38 cellular contexts compared by ENCODE assay signal in genomic region chr5:122781465-122781864, GRCh38.
"Had no signal": no experiment of that assay in that cellular context is flagged by ENCODE, and none has a peak within 500 bp of the region (broad histone marks: within the 10 kb centered on the region; RNA-seq: fewer than 3 reads in every experiment).

No MANE protein-coding gene starts in this region.

- ATAC-seq: activated CD8-positive, alpha-beta memory T cell treated with anti-CD3 and anti-CD28 coated beads, Interleukin-2, amount 10 ng/mL, durations not matched to agents 7 days and 5 days; activated T-cell treated with anti-CD3 and anti-CD28 coated beads, Interleukin-2, amount 50 U/mL, for 72 hours; activated T-helper 17 cell treated with anti-CD3 and anti-CD28 coated beads, Interleukin-2, amount 50 U/mL, for 72 hours; Panc1 had no signal

- H3K9me3 Mint-ChIP-seq: activated T-helper 17 cell treated with anti-CD3 and anti-CD28 coated beads, Interleukin-2, amount 50 U/mL, for 72 hours had no signal

- H3K9ac ChIP-seq: SK-N-SH had no signal

- FAIRE-seq: TTC549 had no signal

- H3K27me3 Mint-ChIP-seq: activated CD4-positive, alpha-beta memory T cell treated with anti-CD3 and anti-CD28 coated beads for 36 hours; activated CD8-positive, alpha-beta memory T cell treated with anti-CD3 and anti-CD28 coated beads, Interleukin-2, amount 10 ng/mL, durations not matched to agents 7 days and 5 days; activated naive CD8-positive, alpha-beta T cell treated with anti-CD3 and anti-CD28 coated beads for 36 hours; activated T-helper 17 cell treated with anti-CD3 and anti-CD28 coated beads, Interleukin-2, amount 50 U/mL, for 72 hours; central memory CD8-positive, alpha-beta T cell had no signal

- H3K27me3 ChIP-seq: ascending aorta, cardiac muscle cell, MG63, SJSA1 had no signal

- H3K4me3 ChIP-seq: ascending aorta, cardiac muscle cell, MG63, SJSA1 had no signal

- H3K36me3 ChIP-seq: ascending aorta, cardiac muscle cell, MG63, SJSA1 had no signal

- H3K27ac ChIP-seq: ascending aorta, cardiac muscle cell, SJSA1 had no signal

- H3K4me2 ChIP-seq: SK-N-SH had no signal

- DNase-seq: activated CD4-positive, alpha-beta memory T cell treated with anti-CD3 and anti-CD28 coated beads for 36 hours; activated CD4-positive, alpha-beta T cell treated with anti-CD3 and anti-CD28 coated beads for 4 hours; activated CD4-positive, alpha-beta T cell treated with anti-CD3 and anti-CD28 coated beads, Interleukin-2, amount 50 U/mL, for 1 hour; activated CD4-positive, CD25-positive, alpha-beta regulatory T cell treated with anti-CD3 and anti-CD28 coated beads, Interleukin-2, amount 50 U/mL, for 72 hours; activated CD8-positive, alpha-beta memory T cell treated with anti-CD3 and anti-CD28 coated beads for 24 hours; activated CD8-positive, alpha-beta memory T cell treated with anti-CD3 and anti-CD28 coated beads, Interleukin-2, amount 10 ng/mL, durations not matched to agents 7 days and 5 days; activated CD8-positive, alpha-beta memory T cell treated with anti-CD3 and anti-CD28 coated beads, Interleukin-2, amount 50 U/mL, for 48 hours; activated effector memory CD4-positive, alpha-beta T cell treated with anti-CD3 and anti-CD28 coated beads, Interleukin-2, amount 50 U/mL, for 16 hours; activated naive CD4-positive, alpha-beta T cell; activated naive CD4-positive, alpha-beta T cell treated with anti-CD3 and anti-CD28 coated beads, Interleukin-2, amount 50 U/mL, for 16 hours; activated naive CD8-positive, alpha-beta T cell treated with anti-CD3 and anti-CD28 coated beads for 36 hours; activated T-cell treated with anti-CD3 and anti-CD28 coated beads, Interleukin-2, amount 50 U/mL, for 72 hours; amniotic stem cell; Kasumi-1; MG63; NCI-H1048; NCI-H1105 treated with DMSO at 0.1 percent for 48 hours; NCI-H1436; NCI-H1694; NCI-H1930; NCI-H2081 treated with DMSO at 0.1 percent for 48 hours; NCI-H226; NCI-H446 treated with DMSO at 0.1 percent for 48 hours; NCI-H524; NCI-H69; NCI-H82; RPMI8226; SHP77 treated with DMSO at 0.1 percent for 48 hours; SK-N-SH had no signal

- H3K27ac Mint-ChIP-seq: activated CD4-positive, alpha-beta memory T cell treated with anti-CD3 and anti-CD28 coated beads for 36 hours; activated CD8-positive, alpha-beta memory T cell treated with anti-CD3 and anti-CD28 coated beads, Interleukin-2, amount 10 ng/mL, durations not matched to agents 7 days and 5 days; activated naive CD8-positive, alpha-beta T cell treated with anti-CD3 and anti-CD28 coated beads for 36 hours; activated T-cell treated with anti-CD3 and anti-CD28 coated beads, Interleukin-2, amount 50 U/mL, for 72 hours; activated T-helper 17 cell treated with anti-CD3 and anti-CD28 coated beads, Interleukin-2, amount 50 U/mL, for 72 hours; T-helper 1 cell treated with Interleukin-12 subunit alpha and Interleukin-12 subunit beta and Interleukin-4 antibody, amounts not matched to agents 30 μg/mL and 1 μg/mL, for 36 hours; T-helper 2 cell treated with Interferon-gamma antibody and Interleukin-4, amounts not matched to agents 5 μg/mL and 100 μg/mL, for 36 hours had no signal

- H3K4me3 Mint-ChIP-seq: activated CD4-positive, alpha-beta memory T cell treated with anti-CD3 and anti-CD28 coated beads for 36 hours; activated CD8-positive, alpha-beta memory T cell treated with anti-CD3 and anti-CD28 coated beads, Interleukin-2, amount 10 ng/mL, durations not matched to agents 7 days and 5 days; activated naive CD8-positive, alpha-beta T cell treated with anti-CD3 and anti-CD28 coated beads for 36 hours; activated T-cell treated with anti-CD3 and anti-CD28 coated beads, Interleukin-2, amount 50 U/mL, for 72 hours; activated T-helper 17 cell treated with anti-CD3 and anti-CD28 coated beads, Interleukin-2, amount 50 U/mL, for 72 hours; central memory CD8-positive, alpha-beta T cell; T-helper 1 cell treated with Interleukin-12 subunit alpha and Interleukin-12 subunit beta and Interleukin-4 antibody, amounts not matched to agents 30 μg/mL and 1 μg/mL, for 36 hours; T-helper 2 cell treated with Interferon-gamma antibody and Interleukin-4, amounts not matched to agents 5 μg/mL and 100 μg/mL, for 36 hours had no signal
